ENCODE assay signal across 10 cellular contexts in the genomic region with DNA sequence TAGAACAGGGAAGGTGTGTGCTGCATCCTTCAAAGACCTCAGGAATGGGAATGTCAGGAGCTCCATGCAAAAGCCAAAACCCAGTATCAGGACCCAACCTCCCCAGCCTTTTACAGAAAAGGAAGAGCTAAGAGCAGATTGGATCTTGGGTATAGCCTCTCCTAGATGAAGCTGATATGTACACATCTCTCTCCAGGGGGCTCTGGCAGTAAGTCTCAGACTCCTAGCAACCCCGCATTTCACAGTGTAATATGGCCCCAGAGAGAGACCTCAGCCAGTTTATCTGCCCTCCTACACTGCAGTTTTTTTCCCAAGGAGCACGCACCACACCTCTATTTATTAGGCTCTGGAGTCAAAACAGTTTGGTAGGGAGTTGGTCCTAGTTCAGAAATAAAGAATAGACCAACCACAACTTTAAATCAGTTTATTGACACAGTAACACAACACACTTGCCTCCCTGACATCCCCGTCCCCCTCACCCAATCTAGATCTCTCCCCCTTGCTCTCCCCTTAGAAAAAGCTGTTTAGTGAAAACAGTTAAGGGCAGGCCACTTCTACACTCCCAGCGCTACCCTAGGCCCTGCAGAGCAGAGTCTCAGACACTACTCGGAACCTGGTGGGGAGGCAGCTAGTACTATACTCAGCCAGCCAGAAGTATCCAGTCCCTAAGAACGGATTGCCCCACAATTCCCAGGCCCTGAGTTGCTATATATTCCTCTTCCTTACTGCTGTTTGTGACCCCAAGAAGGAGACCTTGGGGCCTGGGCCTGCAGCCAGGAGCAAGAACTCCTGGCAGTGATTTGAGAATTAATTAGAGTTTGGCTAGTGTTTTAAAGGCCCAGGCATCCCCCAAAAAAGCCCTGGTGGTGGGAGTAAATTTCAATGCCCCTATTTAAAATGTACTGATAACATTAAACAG.
DNase-seq lines count a peak whose midpoint lies in the region; ATAC-seq and TF ChIP-seq lines count a peak whose summit lies in the region.
"Had no signal": no experiment of that assay in that cellular context is flagged by ENCODE, and none has a peak within 500 bp of the region (broad histone marks: within the 10 kb centered on the region; RNA-seq: fewer than 3 reads in every experiment).

No MANE protein-coding gene starts in this region.

- H3K27ac ChIP-seq in GM23338 (ENCODE audit: low read depth) (peak overlapping the region; percentile 68), Panc1 (ENCODE audit: low read length) (no peak overlapping the region), gastroesophageal sphincter (peak overlapping the region in 3 of 4 donors; percentile 46 to 93 (median 78))

- no peak for TF ChIP-seq CTCF in GM23338 (conservative IDR thresholded peaks at IDR 0.05; ENCODE audit: low read depth in 2 of 2)
- no peak for TF ChIP-seq CTCF in Panc1 (IDR thresholded peaks at IDR 0.05)
- no peak for TF ChIP-seq CTCF in gastroesophageal sphincter (IDR thresholded peaks at IDR 0.05)
- TF ChIP-seq CTCF in retinal pigment epithelial cell (conservative IDR thresholded peaks at IDR 0.05; ENCODE audit: low read depth, low read length) = no peak

- H3K4me2 ChIP-seq in GM23338 = no peak overlapping the region

- H4K20me1 ChIP-seq in GM23338 (replicated peaks; ENCODE audit: insufficient read depth) = peaks cover 42% of the 10 kb centered on the region

- TSS peak; percentile 90 for BruUV-seq in Panc1 (replicated peaks; lab: Mats Ljungman, UMichigan)

- peaks cover 86% of the 10 kb centered on the region for H3K36me3 Mint-ChIP-seq in GM23338 (ENCODE audit: low read depth)

- TF ChIP-seq POLR2A in gastroesophageal sphincter (IDR thresholded peaks at IDR 0.05) = no peak

- H2AFZ ChIP-seq in GM23338 = no peak overlapping the region

- H3K27me3 ChIP-seq in GM23338 (ENCODE audit: insufficient read depth) = no peaks in the 10 kb centered on the region
- H3K27me3 ChIP-seq in Panc1 (ENCODE audit: control insufficient read depth, insufficient read depth, low read length) = no peaks in the 10 kb centered on the region
- no peaks in the 10 kb centered on the region for H3K27me3 ChIP-seq in gastroesophageal sphincter

- POLR2A ChIA-PET in Panc1 (lab: Charles Lee) = no interaction called here

- H3K9me3 ChIP-seq in Panc1 (ENCODE audit: control insufficient read depth, insufficient read depth, low read depth, low read length) (no peaks in the 10 kb centered on the region), gastroesophageal sphincter (no peaks in the 10 kb centered on the region)

- no peaks in the 10 kb centered on the region for H3K9me2 ChIP-seq in GM23338 (ENCODE audit: insufficient read depth)

- 54 to 59% methylated on average over 4 to 6 of the region's 6 CpGs for WGBS in gastroesophageal sphincter (ENCODE audit: low coverage in 1 of 2), 2 donors

- peaks cover 69% of the 10 kb centered on the region for H3F3A ChIP-seq in GM23338 (replicated peaks; ENCODE audit: low read depth)

- no peak for DNase-seq in GM23338 (ENCODE audit: low spot score)
- DNase-seq in Panc1 (ENCODE audit: low read depth, low spot score) = no peak
- peak; percentile 25 for DNase-seq in retinal pigment epithelial cell (ENCODE audit: low read depth)
- DNase-seq in NCI-H128 (lab: John Stamatoyannopoulos, UW; ENCODE audit: unreplicated experiment) = no peak
- no peak for DNase-seq in EL
- DNase-seq: stimulated activated naive CD4-positive, alpha-beta T cell had no signal

- no peaks in the 10 kb centered on the region for H3K9me3 Mint-ChIP-seq in GM23338
- H3K9me3 Mint-ChIP-seq: central memory CD8-positive, alpha-beta T cell had no signal

- intact Hi-C loops in Panc1 (cut with micrococcal nuclease; ENCODE audit: unreplicated experiment) = loop anchor here (2.0 to 10.0 kb wide), 3 partner anchors 41 to 263 kb away; no protein-coding TSS in a partner anchor

- peaks cover 65% of the 10 kb centered on the region for H3K4me1 Mint-ChIP-seq in GM23338
- H3K4me1 Mint-ChIP-seq: central memory CD8-positive, alpha-beta T cell had no signal

- peak; percentile 13 for ATAC-seq in GM23338
- ATAC-seq in Panc1 = no peak
- ATAC-seq in gastroesophageal sphincter = no peak
- no peak for ATAC-seq in HG03378 (IDR thresholded peaks at IDR 0.05; ENCODE audit: unreplicated experiment)
- no peak for ATAC-seq in GM18870 (IDR thresholded peaks at IDR 0.05; ENCODE audit: unreplicated experiment)

- in situ Hi-C loops in Panc1 (cut with HindIII; ENCODE audit: low pct_unique_long_range_greater_than_20kb, low sequenced_read_pairs) = no loop called here

- H3K4me3 ChIP-seq in GM23338 (no peak overlapping the region), Panc1 (ENCODE audit: low read depth in 2 of 2, low read length in 2 of 2) (no peak overlapping the region), gastroesophageal sphincter (no peak overlapping the region), retinal pigment epithelial cell (ENCODE audit: low read length) (no peak overlapping the region)

- H3K36me3 ChIP-seq in GM23338 (ENCODE audit: insufficient read depth) (peaks cover 55% of the 10 kb centered on the region), Panc1 (ENCODE audit: control insufficient read depth, insufficient read depth, low read length) (peaks cover 13% of the 10 kb centered on the region; the same call in 1 of the 2 replicates), gastroesophageal sphincter (peaks cover 0 to 78% of the 10 kb centered on the region in 2 donors)

- H3K4me3 Mint-ChIP-seq in GM23338 = no peak overlapping the region; the same call in 2 of the 3 replicates
- H3K4me3 Mint-ChIP-seq: central memory CD8-positive, alpha-beta T cell had no signal

- H3K79me2 ChIP-seq in GM23338 (replicated peaks; ENCODE audit: insufficient read depth) = peaks cover 21% of the 10 kb centered on the region

- CTCF ChIA-PET in Panc1 (lab: Charles Lee) = interaction anchor here (0.5 to 2.9 kb wide), 3 partner anchors 14 to 136 kb away, joined by 4 to 35 read pairs (median 4); no protein-coding TSS in a partner anchor

- peak overlapping the region; percentile 77 for H3K27ac Mint-ChIP-seq in GM23338

- peaks cover 42% of the 10 kb centered on the region for H3K27me3 Mint-ChIP-seq in GM23338 (ENCODE audit: insufficient read depth, low read depth, poor library complexity)
- H3K27me3 Mint-ChIP-seq: central memory CD8-positive, alpha-beta T cell had no signal

- no peak for TF ChIP-seq EP300 in gastroesophageal sphincter (IDR thresholded peaks at IDR 0.05)

- H3K4me1 ChIP-seq in GM23338 (ENCODE audit: insufficient read depth) = peaks cover 32% of the 10 kb centered on the region
- peaks cover 17% of the 10 kb centered on the region; the same call in 1 of the 2 replicates for H3K4me1 ChIP-seq in Panc1 (ENCODE audit: control insufficient read depth, insufficient read depth, low read length)
- peaks cover 0 to 85% (median 26%) of the 10 kb centered on the region in 3 donors for H3K4me1 ChIP-seq in gastroesophageal sphincter

TF ChIP-seq in GM23338, 12 proteins besides CTCF, POLR2A, EP300 and RAD21:
- peak; percentile 31; the same call in 1 of the 2 replicates for TF ChIP-seq POLR2AphosphoS5 (IDR thresholded peaks at IDR 0.05; ENCODE audit: low read depth)
- TF ChIP-seq, protein P1, sequence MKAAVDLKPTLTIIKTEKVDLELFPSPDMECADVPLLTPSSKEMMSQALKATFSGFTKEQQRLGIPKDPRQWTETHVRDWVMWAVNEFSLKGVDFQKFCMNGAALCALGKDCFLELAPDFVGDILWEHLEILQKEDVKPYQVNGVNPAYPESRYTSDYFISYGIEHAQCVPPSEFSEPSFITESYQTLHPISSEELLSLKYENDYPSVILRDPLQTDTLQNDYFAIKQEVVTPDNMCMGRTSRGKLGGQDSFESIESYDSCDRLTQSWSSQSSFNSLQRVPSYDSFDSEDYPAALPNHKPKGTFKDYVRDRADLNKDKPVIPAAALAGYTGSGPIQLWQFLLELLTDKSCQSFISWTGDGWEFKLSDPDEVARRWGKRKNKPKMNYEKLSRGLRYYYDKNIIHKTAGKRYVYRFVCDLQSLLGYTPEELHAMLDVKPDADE (IDR thresholded peaks at IDR 0.05) = no peak
TF ChIP-seq in GM23338: peak in this region for 1.
